17 cellular contexts compared by ENCODE assay signal in the genomic region with DNA sequence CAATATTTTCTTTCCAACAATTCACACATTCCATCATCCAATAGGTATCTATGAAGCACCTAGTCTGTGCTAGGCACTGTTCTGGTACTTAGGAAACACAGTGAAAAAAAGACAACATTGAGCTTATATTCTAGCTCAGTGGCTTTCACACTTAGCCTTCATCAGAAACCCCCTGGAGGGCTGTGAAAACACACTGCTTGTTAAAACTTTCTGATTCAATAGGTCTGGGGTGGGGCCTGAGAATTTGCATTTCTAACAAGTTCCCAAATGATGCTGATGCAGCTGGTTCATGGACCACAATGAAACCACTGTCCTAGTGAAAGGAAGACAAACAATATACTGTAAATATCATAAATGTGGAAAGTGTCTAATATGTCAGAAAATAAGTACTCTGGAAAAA. TPM values are rescaled to one million over a fixed set of nuclear protein-coding genes. Genes with fewer than 3 reads are reported as not detected.
DNase-seq lines count a peak whose midpoint lies in the region; ATAC-seq, FAIRE-seq and TF ChIP-seq lines count a peak whose summit lies in the region.
"Had no signal": no experiment of that assay in that cellular context is flagged by ENCODE, and none has a peak within 500 bp of the region (broad histone marks: within the 10 kb centered on the region; RNA-seq: fewer than 3 reads in every experiment).

No MANE protein-coding gene starts in this region.

- ATAC-seq in activated CD4-positive, CD25-positive, alpha-beta regulatory T cell treated with anti-CD3 and anti-CD28 coated beads, Interleukin-2, amount 50 U/mL, for 24 hours = peak; percentile 39 to 55
- ATAC-seq in GM18511 (IDR thresholded peaks at IDR 0.05; ENCODE audit: unreplicated experiment) = peak; percentile 45
- ATAC-seq in naive B cell (ENCODE audit: low read depth in 2 of 2) = peak; percentile 63 to 70
- no peak for ATAC-seq in pancreas
- ATAC-seq: A549, foreskin keratinocyte had no signal

- no peaks in the 10 kb centered on the region for H3K36me3 ChIP-seq in pancreas
- H3K36me3 ChIP-seq: breast epithelium had no signal

- peaks cover 49 to 90% (median 70%) of the 10 kb centered on the region in 3 donors for H3K4me1 Mint-ChIP-seq in naive B cell

- H3K9me3 ChIP-seq in pancreas = no peaks in the 10 kb centered on the region
- H3K9me3 ChIP-seq: A549, breast epithelium had no signal

- H3K4me3 ChIP-seq in pancreas = no peak overlapping the region
- H3K4me3 ChIP-seq: A549, breast epithelium had no signal

- no peak overlapping the region for H3K27ac ChIP-seq in pancreas
- H3K27ac ChIP-seq: A549, breast epithelium, foreskin keratinocyte had no signal

- H3K4me3 Mint-ChIP-seq in naive B cell = peak overlapping the region in 1 of 8 donors; percentile 8

- intact Hi-C loops in pancreas (cut with DNase I) = no loop called here

- no peaks in the 10 kb centered on the region for H3K27me3 Mint-ChIP-seq in naive B cell

- DNase-seq in activated CD4-positive, CD25-positive, alpha-beta regulatory T cell treated with anti-CD3 and anti-CD28 coated beads, Interleukin-2, amount 50 U/mL, for 72 hours = no peak
- DNase-seq in NAMALWA (ENCODE audit: low spot score) (peak; percentile 31), naive B cell (peak; percentile 25), hippocampal formation (lab: John Stamatoyannopoulos, UW) (no peak), NCI-H2081 treated with DMSO at 0.1 percent for 48 hours (lab: John Stamatoyannopoulos, UW) (no peak), pancreas (no peak)
- DNase-seq: activated CD4-positive, CD25-positive, alpha-beta regulatory T cell; foreskin keratinocyte; GDM1; NCI-H446; substantia nigra; T-helper 1 cell had no signal

- H3K9me3 Mint-ChIP-seq in naive B cell = no peaks in the 10 kb centered on the region

- peak overlapping the region; percentile 15 to 87 (median 74) for H3K27ac Mint-ChIP-seq in naive B cell

- FAIRE-seq in pancreas (lab: Jason Lieb, UNC) = no peak
- FAIRE-seq: A549 had no signal

- peaks cover 0 to 15% (median 2%) of the 10 kb centered on the region in 3 donors for H3K4me1 ChIP-seq in pancreas

- no peaks in the 10 kb centered on the region for H3K36me3 Mint-ChIP-seq in naive B cell

- H3K27me3 ChIP-seq in pancreas = no peaks in the 10 kb centered on the region
- H3K27me3 ChIP-seq: breast epithelium, foreskin keratinocyte had no signal

- TF ChIP-seq CTCF in pancreas (IDR thresholded peaks at IDR 0.05) = no peak

RNA-seq across cellular contexts. Expression of a gene that starts 5.9 kb away (rescaled TPM):
- 10 to 100 TPM; 55.8 to 84.7 (median 61.4) TPM for polyA plus RNA-seq in naive B cell (ENCODE audit: low read depth in 6 of 6)
- 10 to 100 TPM; 48.0 to 73.3 (median 54.5) TPM for total RNA-seq in pancreas
- polyA plus RNA-seq in pancreas = 10 to 100 TPM; 40.9 to 46.3 TPM

RNA-seq across cellular contexts. Expression of a gene that starts 27.0 kb away (rescaled TPM):
- 100 to 1,000 TPM in 1 of 6 donors, 10 to 100 TPM in 5; 47.2 to 107 (median 56.9) TPM for polyA plus RNA-seq in naive B cell (ENCODE audit: low read depth in 6 of 6)
- total RNA-seq in pancreas = 10 to 100 TPM; 14.0 to 37.0 (median 21.7) TPM
- 10 to 100 TPM; 18.4 to 40.3 TPM for polyA plus RNA-seq in pancreas

RNA-seq across cellular contexts. Expression of a gene that starts 33.1 kb away (rescaled TPM):
- polyA plus RNA-seq in naive B cell (ENCODE audit: low read depth in 6 of 6) (not detected), pancreas (1 to 10 TPM; 1.2 to 2.0 TPM)
- total RNA-seq in pancreas = 1 to 10 TPM; 1.0 to 2.5 (median 1.5) TPM
- total RNA-seq: breast epithelium, lung microvascular endothelial cell had no signal
- polyA plus RNA-seq: foreskin keratinocyte had no signal

RNA-seq across cellular contexts. Expression of a gene that starts 48.8 kb away (rescaled TPM):
- polyA plus RNA-seq in naive B cell (ENCODE audit: low read depth in 6 of 6) (1 to 10 TPM in 3 of 6 donors, under 1 TPM in 2, not detected in 1; 0.70 to 1.4 (median 1.1) TPM), pancreas (10 to 100 TPM in 1 of 2 donors, 1 to 10 TPM in 1; 3.5 to 15.0 TPM)
- total RNA-seq in pancreas = 1 to 10 TPM; 1.2 to 2.8 (median 1.4) TPM

Comparison
In these comparisons a context has a peak if more than half of its experiments do, and no peak if none do; other contexts are left out.
1. ATAC-seq: peak in activated CD4-positive, CD25-positive, alpha-beta regulatory T cell treated with anti-CD3 and anti-CD28 coated beads, Interleukin-2, amount 50 U/mL, for 24 hours (2 of 2), GM18511 (single experiment) and naive B cell (2 of 2); none in pancreas (0 of 4).
2. DNase-seq: peak in NAMALWA (single experiment) and naive B cell (single experiment); none in activated CD4-positive, CD25-positive, alpha-beta regulatory T cell treated with anti-CD3 and anti-CD28 coated beads, Interleukin-2, amount 50 U/mL, for 72 hours (single experiment), hippocampal formation (0 of 2), NCI-H2081 treated with DMSO at 0.1 percent for 48 hours (single experiment) and pancreas (0 of 6).